ENCODE assay signal across 8 cellular contexts in genomic region chr5:115545065-115545882, GRCh38. TPM values are rescaled to one million over a fixed set of nuclear protein-coding genes. Genes with fewer than 3 reads are reported as not detected.
DNase-seq lines count a peak whose midpoint lies in the region; FAIRE-seq and TF ChIP-seq lines count a peak whose summit lies in the region.

No MANE protein-coding gene starts in this region.

- H4K20me1 ChIP-seq in OCI-LY3 (ENCODE audit: insufficient read depth, low read length) = peaks cover 34% of the 10 kb centered on the region
- H4K20me1 ChIP-seq in endothelial cell of umbilical vein (replicated peaks; ENCODE audit: control insufficient read depth, extremely low read depth, insufficient read depth, low read length) = peaks cover 20% of the 10 kb centered on the region

- H3K4me3 ChIP-seq in OCI-LY3 (ENCODE audit: low read length) = peak overlapping the region; percentile 64
- H3K4me3 ChIP-seq in endothelial cell of umbilical vein (replicated peaks in 1 of 3; ENCODE audit: insufficient read depth in 1 of 3, low read depth in 1 of 3, low read length in 3 of 3) = peak overlapping the region in 1 of 3 experiments; percentile 28
- H3K4me3 ChIP-seq in retinal pigment epithelial cell (ENCODE audit: low read length) = peak overlapping the region; percentile 35

- POLR2A ChIA-PET in endothelial cell of umbilical vein (lab: Charles Lee) = interaction anchor here (1.4 to 2.1 kb wide), 6 partner anchors 10 to 179 kb away, joined by 3 to 10 read pairs (median 4); no protein-coding TSS in a partner anchor

- FAIRE-seq in endothelial cell of umbilical vein (lab: Jason Lieb, UNC) = no peak

- dilution Hi-C loops in endothelial cell of umbilical vein (cut with MboI; ENCODE audit: extremely low pct_ligation_motif_present, low sequenced_read_pairs) = loop anchor here (25.0 kb wide), 1 partner anchor 233 kb away; no protein-coding TSS in a partner anchor

- H3K9me1 ChIP-seq in endothelial cell of umbilical vein (replicated peaks; ENCODE audit: control insufficient read depth, extremely low read depth, insufficient read depth, low read length) = no peaks in the 10 kb centered on the region

- H3K27me3 ChIP-seq in OCI-LY3 (ENCODE audit: low read depth, low read length) = no peaks in the 10 kb centered on the region
- H3K27me3 ChIP-seq in endothelial cell of umbilical vein (ENCODE audit: control insufficient read depth in 2 of 2, insufficient read depth in 2 of 2, low read length in 2 of 2) = no peaks in the 10 kb centered on the region

- peak; percentile 26 for DNase-seq in NCI-H1694 (lab: John Stamatoyannopoulos, UW)
- DNase-seq in NCI-H1694 treated with DMSO at 0.1 percent for 48 hours (lab: John Stamatoyannopoulos, UW) = no peak
- DNase-seq in endothelial cell of umbilical vein (ENCODE audit: low read depth, low spot score) = no peak
- DNase-seq in retinal pigment epithelial cell (ENCODE audit: low read depth) = no peak
- no peak for DNase-seq in HCEC 1CT
- DNase-seq in stimulated activated CD4-positive, alpha-beta T cell treated with anti-CD3 and anti-CD28 coated beads, Interleukin-1b, Interleukin-23, amount 100 ng/mL, for 48 hours = no peak
- no peak for DNase-seq in MV-4-11 (lab: John Stamatoyannopoulos, UW)

- CTCF ChIA-PET in endothelial cell of umbilical vein (lab: Charles Lee) = interaction anchor here (0.9 to 5.5 kb wide), 11 partner anchors 9 to 236 kb away, joined by 3 to 45 read pairs (median 4); no protein-coding TSS in a partner anchor

- peak overlapping the region; percentile 66 for H3K4me2 ChIP-seq in OCI-LY3 (ENCODE audit: low read length)
- H3K4me2 ChIP-seq in endothelial cell of umbilical vein (ENCODE audit: insufficient read depth, low read length) = peak overlapping the region; percentile 36

- no peak for TF ChIP-seq CTCF in OCI-LY3 (IDR thresholded peaks at IDR 0.05; ENCODE audit: low read depth, low read length)
- no peak for TF ChIP-seq CTCF in endothelial cell of umbilical vein (IDR thresholded peaks at IDR 0.05; ENCODE audit: extremely low read depth in 1 of 2, insufficient read depth in 1 of 2, low read depth in 1 of 2, low read length in 2 of 2)
- TF ChIP-seq CTCF in retinal pigment epithelial cell (conservative IDR thresholded peaks at IDR 0.05; ENCODE audit: low read depth, low read length) = no peak

- H2AFZ ChIP-seq in OCI-LY3 (ENCODE audit: low read depth, low read length) (no peak overlapping the region), endothelial cell of umbilical vein (ENCODE audit: low read depth, low read length) (peak overlapping the region; percentile 35)

- H3K4me1 ChIP-seq in OCI-LY3 (ENCODE audit: low read length) = peaks cover 45% of the 10 kb centered on the region
- peaks cover 19% of the 10 kb centered on the region for H3K4me1 ChIP-seq in endothelial cell of umbilical vein (ENCODE audit: control insufficient read depth, extremely low read depth, insufficient read depth, low read length)

- H3K79me2 ChIP-seq in OCI-LY3 (ENCODE audit: low read length) = peaks cover 42% of the 10 kb centered on the region
- H3K79me2 ChIP-seq in endothelial cell of umbilical vein (ENCODE audit: control insufficient read depth, insufficient read depth, low read length) = peaks cover 37% of the 10 kb centered on the region

- intact Hi-C loops in endothelial cell of umbilical vein (cut with micrococcal nuclease) = no loop called here

- H3K9me3 ChIP-seq in OCI-LY3 (ENCODE audit: insufficient read depth, low read length) = 0 out of 2 replicates have a peak, but pooled peaks cover 8% of the 10 kb centered on the region
- H3K9me3 ChIP-seq in endothelial cell of umbilical vein (replicated peaks; ENCODE audit: control insufficient read depth, insufficient read depth, low read length) = no peaks in the 10 kb centered on the region

- H3K27ac ChIP-seq in OCI-LY3 (ENCODE audit: low read length) (peak overlapping the region; percentile 36; the same call in 1 of the 2 replicates), endothelial cell of umbilical vein (ENCODE audit: insufficient read depth, low read depth, low read length) (no peak overlapping the region)

- BruUV-seq in endothelial cell of umbilical vein (replicated peaks; lab: Mats Ljungman, UMichigan) = TSS peak; percentile 82

- H3K9ac ChIP-seq in OCI-LY3 (ENCODE audit: low read length) = peak overlapping the region; percentile 50; the same call in 1 of the 2 replicates
- H3K9ac ChIP-seq in endothelial cell of umbilical vein (replicated peaks; ENCODE audit: extremely low read depth, insufficient read depth, low read length) = no peak overlapping the region

- TF ChIP-seq POLR2A in endothelial cell of umbilical vein (IDR thresholded peaks at IDR 0.05; ENCODE audit: low read depth, low read length) = no peak

- H3K36me3 ChIP-seq in OCI-LY3 (replicated peaks; ENCODE audit: low read depth, low read length) (peaks cover 30% of the 10 kb centered on the region), endothelial cell of umbilical vein (ENCODE audit: control insufficient read depth in 2 of 2, extremely low read depth in 1 of 2, insufficient read depth in 2 of 2, low read length in 2 of 2) (no peaks in the 10 kb centered on the region)

TF ChIP-seq in endothelial cell of umbilical vein, 7 proteins besides CTCF, POLR2A, EP300 and RAD21:
- TF ChIP-seq POLR2AphosphoS5 (IDR thresholded peaks at IDR 0.05; ENCODE audit: insufficient read depth, low read depth, low read length) (no peak), JUN (IDR thresholded peaks at IDR 0.05; ENCODE audit: borderline replicate concordance, insufficient read depth, insufficient read length, low read depth) (no peak)
TF ChIP-seq in endothelial cell of umbilical vein: peak in this region for 0.

RNA-seq across cellular contexts. Expression of gene FEM1C, which starts 0.7 kb away (rescaled TPM):
- 16.0 and 16.7 TPM in 2 replicates for total RNA-seq in endothelial cell of umbilical vein
- polyA plus RNA-seq in endothelial cell of umbilical vein = 4.3 and 6.2 TPM in 2 replicates
- polyA plus RNA-seq in endothelial cell of umbilical vein (2011; cell fraction: cytosol; rRNA removed) = 5.2 and 5.7 TPM in 2 replicates
- 12.3 and 12.9 TPM in 2 replicates for polyA plus RNA-seq in endothelial cell of umbilical vein (2011; cell fraction: nucleus; rRNA removed)
- 8.5 and 9.9 TPM in 2 replicates for polyA plus RNA-seq in endothelial cell of umbilical vein (2012)
- polyA minus RNA-seq in endothelial cell of umbilical vein = 17.7 and 18.8 TPM in 2 replicates
- polyA minus RNA-seq in endothelial cell of umbilical vein (2011; cell fraction: cytosol; rRNA and poly(A)+ RNA removed) = 7.0 TPM
- 26.9 and 32.2 TPM in 2 replicates for polyA minus RNA-seq in endothelial cell of umbilical vein (2011; cell fraction: nucleus; rRNA and poly(A)+ RNA removed)

RNA-seq across cellular contexts. Expression of gene TICAM2, which starts 57.0 kb away (rescaled TPM):
- 3.2 and 3.5 TPM in 2 replicates for total RNA-seq in endothelial cell of umbilical vein
- polyA plus RNA-seq in endothelial cell of umbilical vein = 0.10 and 0.18 TPM in 2 replicates
- polyA plus RNA-seq in endothelial cell of umbilical vein (2011; cell fraction: cytosol; rRNA removed) = 0.06 and 0.30 TPM in 2 replicates
- polyA plus RNA-seq in endothelial cell of umbilical vein (2011; cell fraction: nucleus; rRNA removed) = 0.11 and 0.22 TPM in 2 replicates
- 1.3 and 2.5 TPM in 2 replicates for polyA plus RNA-seq in endothelial cell of umbilical vein (2012)
- 0.13 TPM in 1 of 2 replicates, not detected in the other for polyA minus RNA-seq in endothelial cell of umbilical vein
- polyA minus RNA-seq in endothelial cell of umbilical vein (2011; cell fraction: cytosol; rRNA and poly(A)+ RNA removed) = not detected
- 0.63 and 0.77 TPM in 2 replicates for polyA minus RNA-seq in endothelial cell of umbilical vein (2011; cell fraction: nucleus; rRNA and poly(A)+ RNA removed)
